Comparison of ENCODE assay signal across 11 cellular contexts in genomic region chr13:50131998-50132936, GRCh38.
A peak's percentile ranks its signal among the peaks of the same experiment; 100 is the strongest.
DNase-seq lines count a peak whose midpoint lies in the region; ATAC-seq and TF ChIP-seq lines count a peak whose summit lies in the region.
"Had no signal": no experiment of that assay in that cellular context is flagged by ENCODE, and none has a peak within 500 bp of the region (broad histone marks: within the 10 kb centered on the region; RNA-seq: fewer than 3 reads in every experiment).

No MANE protein-coding gene starts in this region.

- H3K4me1 Mint-ChIP-seq in activated CD8-positive, alpha-beta T cell treated with anti-CD3 and anti-CD28 coated beads, Interleukin-2, amount 10 ng/mL, durations not matched to agents 7 days and 5 days (ENCODE audit: low read depth): peaks cover 51% of the 10 kb centered on the region

- H3K27me3 ChIP-seq in colonic mucosa: peaks cover 52% of the 10 kb centered on the region

- POLR2A ChIA-PET in activated CD8-positive, alpha-beta T cell treated with anti-CD3 and anti-CD28 coated beads, Interleukin-2, amount 10 ng/mL, durations not matched to agents 7 days and 5 days (lab: Charles Lee): no interaction called here

- H3K27ac Mint-ChIP-seq in activated CD8-positive, alpha-beta T cell treated with anti-CD3 and anti-CD28 coated beads, Interleukin-2, amount 10 ng/mL, durations not matched to agents 7 days and 5 days: no peak overlapping the region

- H3K9me3 Mint-ChIP-seq in activated CD8-positive, alpha-beta T cell treated with anti-CD3 and anti-CD28 coated beads, Interleukin-2, amount 10 ng/mL, durations not matched to agents 7 days and 5 days (ENCODE audit: insufficient read depth): peaks cover 8% of the 10 kb centered on the region

- no peaks in the 10 kb centered on the region for H3K36me3 ChIP-seq in colonic mucosa

- no peaks in the 10 kb centered on the region for H3K9me3 ChIP-seq in colonic mucosa
- H3K9me3 ChIP-seq: A549 had no signal

- H3K36me3 Mint-ChIP-seq in activated CD8-positive, alpha-beta T cell treated with anti-CD3 and anti-CD28 coated beads, Interleukin-2, amount 10 ng/mL, durations not matched to agents 7 days and 5 days (ENCODE audit: low read depth): peaks cover 4% of the 10 kb centered on the region

- intact Hi-C loops in colonic mucosa (cut with DNase I): no loop called here

- peaks cover 20% of the 10 kb centered on the region for H3K4me1 ChIP-seq in colonic mucosa

- H3K27ac ChIP-seq in colonic mucosa: no peak overlapping the region
- H3K27ac ChIP-seq: A549 had no signal

- H3K4me3 Mint-ChIP-seq in activated CD8-positive, alpha-beta T cell treated with anti-CD3 and anti-CD28 coated beads, Interleukin-2, amount 10 ng/mL, durations not matched to agents 7 days and 5 days: peak overlapping the region; percentile 41

- no peak for ATAC-seq in activated CD8-positive, alpha-beta T cell treated with anti-CD3 and anti-CD28 coated beads, Interleukin-2, amount 10 ng/mL, durations not matched to agents 7 days and 5 days
- no peak for ATAC-seq in HG03460 (IDR thresholded peaks at IDR 0.05; ENCODE audit: unreplicated experiment)
- ATAC-seq: A549 had no signal

- peak; percentile 32 to 52 for DNase-seq in activated CD4-positive, alpha-beta T cell treated with anti-CD3 and anti-CD28 coated beads for 4 hours
- DNase-seq in activated CD4-positive, alpha-beta T cell treated with anti-CD3 and anti-CD28 coated beads, Interleukin-2, amount 50 U/mL, for 1 hour: no peak
- DNase-seq in activated CD8-positive, alpha-beta T cell treated with anti-CD3 and anti-CD28 coated beads, Interleukin-2, amount 10 ng/mL, durations not matched to agents 7 days and 5 days: no peak
- DNase-seq in germinal center (ENCODE audit: low spot score): peak; percentile 17
- peak; percentile 34 for DNase-seq in stimulated activated CD4-positive, alpha-beta T cell treated with anti-CD3 and anti-CD28 coated beads, Interleukin-2, amount 100 ng/mL, for 4 hours (ENCODE audit: low read depth)
- DNase-seq in EL: no peak
- DNase-seq in colonic mucosa: no peak
- DNase-seq: NCI-H1930, Right ventricle myocardium superior had no signal

- H3K27me3 Mint-ChIP-seq in activated CD8-positive, alpha-beta T cell treated with anti-CD3 and anti-CD28 coated beads, Interleukin-2, amount 10 ng/mL, durations not matched to agents 7 days and 5 days (ENCODE audit: low read depth): peaks cover 71% of the 10 kb centered on the region

- TF ChIP-seq CTCF in colonic mucosa (IDR thresholded peaks at IDR 0.05): no peak

- CTCF ChIA-PET in activated CD8-positive, alpha-beta T cell treated with anti-CD3 and anti-CD28 coated beads, Interleukin-2, amount 10 ng/mL, durations not matched to agents 7 days and 5 days (lab: Charles Lee): interaction anchor here (0.9 to 1.7 kb wide), 3 partner anchors 48 to 582 kb away, joined by 3 to 7 read pairs (median 3); no protein-coding TSS in a partner anchor

- H3K9ac ChIP-seq in colonic mucosa (ENCODE audit: low read depth in 2 of 2, low read length in 2 of 2): no peak overlapping the region

- H3K4me3 ChIP-seq in colonic mucosa: no peak overlapping the region
- H3K4me3 ChIP-seq: A549 had no signal

Comparison
In these comparisons a context has a peak if more than half of its experiments do, and no peak if none do; other contexts are left out.
1. DNase-seq: peak in activated CD4-positive, alpha-beta T cell treated with anti-CD3 and anti-CD28 coated beads for 4 hours (2 of 2), germinal center (single experiment) and stimulated activated CD4-positive, alpha-beta T cell treated with anti-CD3 and anti-CD28 coated beads, Interleukin-2, amount 100 ng/mL, for 4 hours (single experiment); none in activated CD4-positive, alpha-beta T cell treated with anti-CD3 and anti-CD28 coated beads, Interleukin-2, amount 50 U/mL, for 1 hour (single experiment), activated CD8-positive, alpha-beta T cell treated with anti-CD3 and anti-CD28 coated beads, Interleukin-2, amount 10 ng/mL, durations not matched to agents 7 days and 5 days (single experiment), EL (single experiment) and colonic mucosa (single experiment).